8 cellular contexts compared by ENCODE assay signal in genomic region chr2:44171018-44171417, GRCh38. TPM values are rescaled to one million over a fixed set of nuclear protein-coding genes. Genes with fewer than 3 reads are reported as not detected.
A peak's percentile ranks its signal among the peaks of the same experiment; 100 is the strongest.
DNase-seq lines count a peak whose midpoint lies in the region; ATAC-seq lines count a peak whose summit lies in the region.

No MANE protein-coding gene starts in this region.

- H3K27ac ChIP-seq in CD4-positive, alpha-beta memory T cell (ENCODE audit: low read depth, low read length): no peak overlapping the region
- H3K27ac ChIP-seq in cingulate gyrus (ENCODE audit: low read depth, low read length): peak overlapping the region; percentile 51

- H3K4me3 ChIP-seq in CD4-positive, alpha-beta memory T cell (ENCODE audit: low read length in 2 of 2): no peak overlapping the region

- H3K27me3 ChIP-seq in CD4-positive, alpha-beta memory T cell (ENCODE audit: insufficient read depth, low read length): no peaks in the 10 kb centered on the region

- peaks cover 6 to 28% of the 10 kb centered on the region in 2 donors for H3K36me3 Mint-ChIP-seq in CD4-positive, alpha-beta memory T cell
- H3K36me3 Mint-ChIP-seq in naive B cell: peaks cover 5 to 15% of the 10 kb centered on the region in 2 donors

- H3K27me3 Mint-ChIP-seq in CD4-positive, alpha-beta memory T cell: no peaks in the 10 kb centered on the region
- no peaks in the 10 kb centered on the region for H3K27me3 Mint-ChIP-seq in naive B cell

- CTCF ChIA-PET in CD4-positive, alpha-beta memory T cell (lab: Charles Lee; ENCODE audit: partially characterized antibody): interaction anchor here (0.6 to 2.1 kb wide), 4 partner anchors 10 to 84 kb away, joined by 3 to 7 read pairs (median 4); no protein-coding TSS in a partner anchor

- peaks cover 34 to 70% (median 57%) of the 10 kb centered on the region in 4 donors for H3K4me1 Mint-ChIP-seq in CD4-positive, alpha-beta memory T cell
- peaks cover 35 to 64% (median 58%) of the 10 kb centered on the region in 3 donors for H3K4me1 Mint-ChIP-seq in naive B cell

- peaks cover 66% of the 10 kb centered on the region for H3K4me1 ChIP-seq in CD4-positive, alpha-beta memory T cell (ENCODE audit: insufficient read depth, low read length)

- peak overlapping the region; percentile 79 to 100 (median 98) for H3K4me3 Mint-ChIP-seq in CD4-positive, alpha-beta memory T cell
- H3K4me3 Mint-ChIP-seq in naive B cell: peak overlapping the region; percentile 67 to 99 (median 94)

- no peak for DNase-seq in CD4-positive, alpha-beta memory T cell
- peak; percentile 78 for DNase-seq in M059J (ENCODE audit: low read depth)
- no peak for DNase-seq in naive B cell
- DNase-seq in KG1 (lab: John Stamatoyannopoulos, UW): no peak

- no peak for ATAC-seq in naive B cell (ENCODE audit: low read depth in 2 of 2)
- no peak for ATAC-seq in GM19395 (IDR thresholded peaks at IDR 0.05; ENCODE audit: unreplicated experiment)
- ATAC-seq in HG02870 (IDR thresholded peaks at IDR 0.05; ENCODE audit: unreplicated experiment): no peak
- no peak for ATAC-seq in GM18517 (IDR thresholded peaks at IDR 0.05; ENCODE audit: unreplicated experiment)

- POLR2A ChIA-PET in CD4-positive, alpha-beta memory T cell (lab: Charles Lee; ENCODE audit: partially characterized antibody): interaction anchor here (0.9 to 1.4 kb wide), 2 partner anchors 10 to 52 kb away, joined by 4 read pairs; no protein-coding TSS in a partner anchor

- H3K9me3 Mint-ChIP-seq in CD4-positive, alpha-beta memory T cell: peaks cover 0 to 2% (median 0%) of the 10 kb centered on the region in 8 donors
- no peaks in the 10 kb centered on the region for H3K9me3 Mint-ChIP-seq in naive B cell

- peak overlapping the region; percentile 20 to 97 (median 58) for H3K27ac Mint-ChIP-seq in CD4-positive, alpha-beta memory T cell
- H3K27ac Mint-ChIP-seq in naive B cell: peak overlapping the region in 4 of 6 donors; percentile 9 to 98 (median 71)

- H3K9me3 ChIP-seq in CD4-positive, alpha-beta memory T cell (ENCODE audit: control insufficient read depth in 1 of 2, low read length in 2 of 2): no peaks in the 10 kb centered on the region

- no peaks in the 10 kb centered on the region for H3K36me3 ChIP-seq in CD4-positive, alpha-beta memory T cell (ENCODE audit: insufficient read depth, low read length)

- intact Hi-C loops in CD4-positive, alpha-beta memory T cell (cut with micrococcal nuclease): no loop called here

RNA-seq across cellular contexts. Expression of gene PPM1B, which starts 2.3 kb away (rescaled TPM):
- total RNA-seq in CD4-positive, alpha-beta memory T cell: 10 to 100 TPM; 69.0 to 79.3 TPM
- polyA plus RNA-seq in CD4-positive, alpha-beta memory T cell: 10 to 100 TPM; 52.4 to 61.1 TPM
- 32.2 and 33.1 TPM in 2 replicates for total RNA-seq in M059J (2014; rRNA removed; shearing (Covaris generic))
- polyA plus RNA-seq in naive B cell (ENCODE audit: low read depth in 6 of 6): 10 to 100 TPM; 45.1 to 74.3 (median 54.9) TPM
